In the genomic region with DNA sequence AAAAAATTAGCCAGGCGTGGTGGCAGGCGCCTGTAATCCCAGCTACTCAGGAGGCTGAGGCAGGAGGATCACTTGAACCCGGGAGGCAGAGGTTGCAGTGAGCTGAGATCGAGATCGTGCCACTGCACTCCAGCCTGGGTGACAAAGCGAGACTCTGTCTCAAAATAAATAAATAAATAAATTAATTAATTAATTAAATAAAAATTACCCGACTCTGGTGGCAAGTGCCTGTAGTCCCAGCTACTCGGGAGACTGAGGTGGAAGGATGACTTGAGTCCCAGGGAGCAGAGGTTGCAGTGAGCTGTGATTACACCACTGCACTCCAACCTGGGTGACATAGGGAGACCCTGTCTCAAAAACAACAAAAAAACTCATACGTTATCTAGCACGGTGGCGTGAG, we compare ENCODE assay signal across 7 cellular contexts. TPM values are rescaled to one million over a fixed set of nuclear protein-coding genes. Genes with fewer than 3 reads are reported as not detected.
DNase-seq lines count a peak whose midpoint lies in the region; ATAC-seq and TF ChIP-seq lines count a peak whose summit lies in the region.
"Not testable (repeated sequence)": the region's sequence is repeated elsewhere in the genome, so short reads cannot be mapped to it uniquely, and the experiment has no call there.

No MANE protein-coding gene starts in this region.

- not testable (repeated sequence) for H3K9me3 Mint-ChIP-seq in CD4-positive, CD25-positive, alpha-beta regulatory T cell; T-helper 1 cell treated with Interleukin-12 subunit alpha and Interleukin-12 subunit beta and Interleukin-4 antibody, amounts not matched to agents 30 μg/mL and 1 μg/mL, for 36 hours; activated T-helper 2 cell treated with anti-CD3 and anti-CD28 coated beads, Interferon-gamma antibody, Interleukin-2, Interleukin-4, amounts not matched to agents 10 μg/mL and 5 μg/mL and 100 μg/mL, durations not matched to agents 14 hours and 24 hours and 36 hours; nephron; type B pancreatic cell

- ATAC-seq in CD4-positive, CD25-positive, alpha-beta regulatory T cell (ENCODE audit: low read depth in 2 of 2); Right ventricle myocardium superior (ENCODE audit: poor library complexity): not testable (repeated sequence)

- intact Hi-C loops in activated T-helper 2 cell treated with anti-CD3 and anti-CD28 coated beads, Interferon-gamma antibody, Interleukin-2, Interleukin-4, amounts not matched to agents 10 μg/mL and 5 μg/mL and 100 μg/mL, durations not matched to agents 14 hours and 24 hours and 36 hours (cut with micrococcal nuclease), result not testable (repeated sequence)
- intact Hi-C loops in Right ventricle myocardium superior (cut with DNase I), result loop anchor here (10.0 kb wide), 1 partner anchor 151 kb away; a partner anchor contains a TSS

- H3K27me3 ChIP-seq in CD4-positive, CD25-positive, alpha-beta regulatory T cell (ENCODE audit: control insufficient read depth, insufficient read depth, low read length), result not testable (repeated sequence)

- not testable (repeated sequence) for H3K4me3 ChIP-seq in CD4-positive, CD25-positive, alpha-beta regulatory T cell (ENCODE audit: low read depth, low read length); HEK293 (ENCODE audit: low read depth, low read length)

- POLR2A ChIA-PET in HEK293 (lab: Yijun Ruan, JAX), result interaction anchor here (0.6 to 0.7 kb wide), 2 partner anchors 7 to 9 kb away, joined by 3 read pairs; no protein-coding TSS in a partner anchor

- peaks cover 13% of the 10 kb centered on the region for H3K4me1 ChIP-seq in CD4-positive, CD25-positive, alpha-beta regulatory T cell (ENCODE audit: control insufficient read depth, insufficient read depth, low read length, poor library complexity, severe bottlenecking)
- H3K4me1 ChIP-seq in HEK293 (ENCODE audit: control insufficient read depth, insufficient read depth, low read length), result not testable (repeated sequence)

- not testable (repeated sequence) for H3K36me3 ChIP-seq in CD4-positive, CD25-positive, alpha-beta regulatory T cell (ENCODE audit: control insufficient read depth, insufficient read depth, low read length)
- peaks cover 0 to 13% of the 10 kb centered on the region in 2 experiments; a peak in 1 of 3 replicates for H3K36me3 ChIP-seq in HEK293 (ENCODE audit: control insufficient read depth in 2 of 2, insufficient read depth in 1 of 2, low read length in 2 of 2)

- H3K4me1 Mint-ChIP-seq in CD4-positive, CD25-positive, alpha-beta regulatory T cell, result peaks cover 6 to 26% (median 11%) of the 10 kb centered on the region in 4 donors
- peaks cover 14% of the 10 kb centered on the region for H3K4me1 Mint-ChIP-seq in T-helper 1 cell treated with Interleukin-12 subunit alpha and Interleukin-12 subunit beta and Interleukin-4 antibody, amounts not matched to agents 30 μg/mL and 1 μg/mL, for 36 hours (ENCODE audit: low read depth)
- not testable (repeated sequence) for H3K4me1 Mint-ChIP-seq in activated T-helper 2 cell treated with anti-CD3 and anti-CD28 coated beads, Interferon-gamma antibody, Interleukin-2, Interleukin-4, amounts not matched to agents 10 μg/mL and 5 μg/mL and 100 μg/mL, durations not matched to agents 14 hours and 24 hours and 36 hours (ENCODE audit: low read depth)
- H3K4me1 Mint-ChIP-seq in nephron (peaks cover 14% of the 10 kb centered on the region), type B pancreatic cell (ENCODE audit: unreplicated experiment) (peaks cover 18% of the 10 kb centered on the region)

- H3K27ac Mint-ChIP-seq in CD4-positive, CD25-positive, alpha-beta regulatory T cell; T-helper 1 cell treated with Interleukin-12 subunit alpha and Interleukin-12 subunit beta and Interleukin-4 antibody, amounts not matched to agents 30 μg/mL and 1 μg/mL, for 36 hours; activated T-helper 2 cell treated with anti-CD3 and anti-CD28 coated beads, Interferon-gamma antibody, Interleukin-2, Interleukin-4, amounts not matched to agents 10 μg/mL and 5 μg/mL and 100 μg/mL, durations not matched to agents 14 hours and 24 hours and 36 hours; type B pancreatic cell: not testable (repeated sequence)
- peak overlapping the region in 1 of 3 experiments; percentile 52 for H3K27ac Mint-ChIP-seq in nephron

- peak overlapping the region in 3 of 4 donors; percentile 58 to 71 (median 69) for H3K4me3 Mint-ChIP-seq in CD4-positive, CD25-positive, alpha-beta regulatory T cell
- H3K4me3 Mint-ChIP-seq in T-helper 1 cell treated with Interleukin-12 subunit alpha and Interleukin-12 subunit beta and Interleukin-4 antibody, amounts not matched to agents 30 μg/mL and 1 μg/mL, for 36 hours, result peak overlapping the region; percentile 7
- peak overlapping the region; percentile 13 for H3K4me3 Mint-ChIP-seq in activated T-helper 2 cell treated with anti-CD3 and anti-CD28 coated beads, Interferon-gamma antibody, Interleukin-2, Interleukin-4, amounts not matched to agents 10 μg/mL and 5 μg/mL and 100 μg/mL, durations not matched to agents 14 hours and 24 hours and 36 hours (ENCODE audit: low read depth)
- peak overlapping the region; percentile 24 to 75 (median 72) for H3K4me3 Mint-ChIP-seq in nephron
- peak overlapping the region; percentile 68 for H3K4me3 Mint-ChIP-seq in type B pancreatic cell

- not testable (repeated sequence) for H3K36me3 Mint-ChIP-seq in CD4-positive, CD25-positive, alpha-beta regulatory T cell; T-helper 1 cell treated with Interleukin-12 subunit alpha and Interleukin-12 subunit beta and Interleukin-4 antibody, amounts not matched to agents 30 μg/mL and 1 μg/mL, for 36 hours (ENCODE audit: low read depth); activated T-helper 2 cell treated with anti-CD3 and anti-CD28 coated beads, Interferon-gamma antibody, Interleukin-2, Interleukin-4, amounts not matched to agents 10 μg/mL and 5 μg/mL and 100 μg/mL, durations not matched to agents 14 hours and 24 hours and 36 hours (ENCODE audit: low read depth); nephron (ENCODE audit: low read depth); type B pancreatic cell

- not testable (repeated sequence) for TF ChIP-seq CTCF in HEK293 (tag by site-specific recombination; IDR thresholded peaks at IDR 0.05); nephron (IDR thresholded peaks at IDR 0.05; ENCODE audit: unreplicated experiment in 3 of 3); type B pancreatic cell (conservative IDR thresholded peaks at IDR 0.05)

- not testable (repeated sequence) for H3K9me3 ChIP-seq in CD4-positive, CD25-positive, alpha-beta regulatory T cell (ENCODE audit: control insufficient read depth in 2 of 2, low read length in 2 of 2); HEK293 (ENCODE audit: control insufficient read depth, insufficient read depth, low read depth, low read length)

- CTCF ChIA-PET in HEK293 (lab: Yijun Ruan, JAX), result interaction anchor here (0.7 kb wide), 1 partner anchor 10 kb away, joined by 3 read pairs; no protein-coding TSS in a partner anchor

- H3K27me3 Mint-ChIP-seq in CD4-positive, CD25-positive, alpha-beta regulatory T cell; nephron (ENCODE audit: low read depth); type B pancreatic cell: not testable (repeated sequence)
- H3K27me3 Mint-ChIP-seq in T-helper 1 cell treated with Interleukin-12 subunit alpha and Interleukin-12 subunit beta and Interleukin-4 antibody, amounts not matched to agents 30 μg/mL and 1 μg/mL, for 36 hours (ENCODE audit: low read depth), result peaks cover 13% of the 10 kb centered on the region
- peaks cover 20% of the 10 kb centered on the region for H3K27me3 Mint-ChIP-seq in activated T-helper 2 cell treated with anti-CD3 and anti-CD28 coated beads, Interferon-gamma antibody, Interleukin-2, Interleukin-4, amounts not matched to agents 10 μg/mL and 5 μg/mL and 100 μg/mL, durations not matched to agents 14 hours and 24 hours and 36 hours (ENCODE audit: low read depth)

- not testable (repeated sequence) for DNase-seq in CD4-positive, CD25-positive, alpha-beta regulatory T cell; activated T-helper 2 cell treated with anti-CD3 and anti-CD28 coated beads, Interferon-gamma antibody, Interleukin-2, Interleukin-4, amounts not matched to agents 10 μg/mL and 5 μg/mL and 100 μg/mL, durations not matched to agents 14 hours and 24 hours and 36 hours (ENCODE audit: low spot score); type B pancreatic cell (ENCODE audit: extremely low spot score, unreplicated experiment)
- peak; percentile 0 for DNase-seq in Right ventricle myocardium superior

- H3K27ac ChIP-seq in CD4-positive, CD25-positive, alpha-beta regulatory T cell (ENCODE audit: insufficient read depth, low read length, poor library complexity, severe bottlenecking); HEK293 (ENCODE audit: extremely low read depth, low read depth, low read length): not testable (repeated sequence)

TF ChIP-seq in HEK293, 187 proteins besides CTCF, POLR2A, EP300 and RAD21 (continues in another document):
- TF ChIP-seq ZNF394 (tag by site-specific recombination; IDR thresholded peaks at IDR 0.05; ENCODE audit: borderline replicate concordance) (peak; percentile 90), ZNF426 (tag by site-specific recombination; IDR thresholded peaks at IDR 0.05) (peak; percentile 53), ZNF654 (tag by site-specific recombination; IDR thresholded peaks at IDR 0.05; ENCODE audit: low read depth) (peak; percentile 22)

RNA-seq across cellular contexts. Expression of a gene that starts 2.4 kb away (rescaled TPM):
- total RNA-seq in CD4-positive, CD25-positive, alpha-beta regulatory T cell, result 6.6 TPM
- polyA plus RNA-seq in CD4-positive, CD25-positive, alpha-beta regulatory T cell, result under 1 TPM; 0.13 to 0.49 (median 0.32) TPM
- total RNA-seq in activated T-helper 2 cell treated with anti-CD3 and anti-CD28 coated beads, Interferon-gamma antibody, Interleukin-2, Interleukin-4, amounts not matched to agents 10 μg/mL and 5 μg/mL and 100 μg/mL, durations not matched to agents 14 hours and 24 hours and 36 hours, result 5.9 and 6.0 TPM in 2 replicates
- 92.4 TPM for total RNA-seq in Right ventricle myocardium superior
- 11.8 and 18.9 TPM in 2 replicates for total RNA-seq in type B pancreatic cell (ENCODE audit: low replicate concordance)

RNA-seq across cellular contexts. Expression of a gene that starts 48.4 kb away (rescaled TPM):
- total RNA-seq in CD4-positive, CD25-positive, alpha-beta regulatory T cell, result 77.4 TPM
- polyA plus RNA-seq in CD4-positive, CD25-positive, alpha-beta regulatory T cell, result 100 to 1,000 TPM; 247 to 340 (median 298) TPM
- total RNA-seq in activated T-helper 2 cell treated with anti-CD3 and anti-CD28 coated beads, Interferon-gamma antibody, Interleukin-2, Interleukin-4, amounts not matched to agents 10 μg/mL and 5 μg/mL and 100 μg/mL, durations not matched to agents 14 hours and 24 hours and 36 hours, result 213 and 221 TPM in 2 replicates
- total RNA-seq in Right ventricle myocardium superior (155 TPM), type B pancreatic cell (ENCODE audit: low replicate concordance) (202 and 320 TPM in 2 replicates)

Comparison
In these comparisons a context has a peak if more than half of its experiments do, and no peak if none do; other contexts are left out.
1. H3K4me3 Mint-ChIP-seq: peak in every context shown above with its lines; median percentile 72 in nephron; 69 in CD4-positive, CD25-positive, alpha-beta regulatory T cell; 68 in type B pancreatic cell; 13 in activated T-helper 2 cell treated with anti-CD3 and anti-CD28 coated beads, Interferon-gamma antibody, Interleukin-2, Interleukin-4, amounts not matched to agents 10 μg/mL and 5 μg/mL and 100 μg/mL, durations not matched to agents 14 hours and 24 hours and 36 hours; 7 in T-helper 1 cell treated with Interleukin-12 subunit alpha and Interleukin-12 subunit beta and Interleukin-4 antibody, amounts not matched to agents 30 μg/mL and 1 μg/mL, for 36 hours.